ENCODE assay signal across 18 cellular contexts in the genomic region with DNA sequence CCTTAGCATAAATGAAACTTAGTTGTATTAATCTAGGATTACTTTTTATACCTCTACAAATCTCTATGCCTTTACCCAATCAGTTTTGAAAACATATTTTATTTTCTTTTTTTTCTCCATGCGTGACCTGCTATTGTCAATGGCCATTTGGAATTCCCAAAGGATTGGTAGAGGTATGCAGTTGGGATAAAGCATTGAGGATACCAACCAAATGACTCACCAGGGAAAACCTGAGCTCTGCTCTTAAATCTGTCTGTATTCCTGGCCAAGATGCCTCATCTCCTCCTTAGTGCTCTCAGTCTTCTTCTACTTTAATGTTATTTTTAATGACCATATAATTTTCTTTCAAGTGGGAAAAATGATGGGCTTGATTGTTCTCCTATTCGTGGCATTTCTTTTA.
DNase-seq lines count a peak whose midpoint lies in the region; ATAC-seq and TF ChIP-seq lines count a peak whose summit lies in the region.
"Had no signal": no experiment of that assay in that cellular context is flagged by ENCODE, and none has a peak within 500 bp of the region (broad histone marks: within the 10 kb centered on the region; RNA-seq: fewer than 3 reads in every experiment).

No MANE protein-coding gene starts in this region.

- no peak overlapping the region for H2AFZ ChIP-seq in PC-3 (ENCODE audit: low read length)

- peak overlapping the region; percentile 45 for H3K9ac ChIP-seq in PC-3 (ENCODE audit: low read length)

- intact Hi-C loops in PC-3 (cut with micrococcal nuclease), result loop anchor here (10.0 kb wide), 1 partner anchor 212 kb away; no protein-coding TSS in a partner anchor

- no peaks in the 10 kb centered on the region for H3K36me3 ChIP-seq in PC-3 (ENCODE audit: low read depth, low read length)
- H3K36me3 ChIP-seq: adrenal gland, prostate gland, SJCRH30 had no signal

- DNase-seq in HCEC 1CT, result peak; percentile 52
- peak; percentile 79 for DNase-seq in PC-3
- DNase-seq in epithelial cell of proximal tubule (ENCODE audit: low read depth), result peak; percentile 78
- DNase-seq in renal cortical epithelial cell (ENCODE audit: low read depth), result peak; percentile 90
- DNase-seq in mesenteric fat pad (ENCODE audit: low spot score), result no peak
- DNase-seq in hepatic stellate cell (ENCODE audit: low spot score), result no peak
- no peak for DNase-seq in activated CD4-positive, alpha-beta T cell treated with anti-CD3 and anti-CD28 coated beads, Interleukin-2, amount 10 ng/mL, durations not matched to agents 7 days and 5 days
- DNase-seq: activated CD4-positive, alpha-beta T cell treated with anti-CD3 and anti-CD28 coated beads, Interleukin-2, amount 50 U/mL, for 48 hours; adrenal gland; CD4-positive, CD25-positive, alpha-beta regulatory T cell; erythroblast; hippocampal formation; left ventricle myocardium superior; naive B cell; NK-92 treated with Interleukin-12 subunit alpha and Interleukin-12 subunit beta, amount 100 ng/mL, for 24 hours; stimulated activated CD4-positive, alpha-beta T cell treated with anti-CD3 and anti-CD28 coated beads, Interleukin-15, amount 100 ng/mL, for 24 hours had no signal

- peak overlapping the region; percentile 14; the same call in 1 of the 2 replicates for H3K4me2 ChIP-seq in PC-3 (ENCODE audit: low read length)

- H3K9me3 Mint-ChIP-seq in activated CD4-positive, alpha-beta T cell treated with anti-CD3 and anti-CD28 coated beads, Interleukin-2, amount 10 ng/mL, durations not matched to agents 7 days and 5 days, result no peaks in the 10 kb centered on the region
- H3K9me3 Mint-ChIP-seq: CD4-positive, CD25-positive, alpha-beta regulatory T cell had no signal

- H3K9me2 ChIP-seq in PC-3 (replicated peaks; ENCODE audit: low read length), result no peaks in the 10 kb centered on the region

- TF ChIP-seq CTCF in PC-3 (conservative IDR thresholded peaks at IDR 0.05; ENCODE audit: low read depth, low read length), result no peak
- TF ChIP-seq CTCF in epithelial cell of proximal tubule (conservative IDR thresholded peaks at IDR 0.05; ENCODE audit: low read depth, low read length), result no peak

- no peaks in the 10 kb centered on the region for H3F3A ChIP-seq in PC-3 (ENCODE audit: low read length, unreplicated experiment)

- no peaks in the 10 kb centered on the region for H3K79me2 ChIP-seq in PC-3 (ENCODE audit: low read length)

- H3K9me3 ChIP-seq in PC-3 (ENCODE audit: low read length), result no peaks in the 10 kb centered on the region
- H3K9me3 ChIP-seq: adrenal gland, prostate gland, SJCRH30 had no signal

- no peaks in the 10 kb centered on the region for H3K36me3 Mint-ChIP-seq in activated CD4-positive, alpha-beta T cell treated with anti-CD3 and anti-CD28 coated beads, Interleukin-2, amount 10 ng/mL, durations not matched to agents 7 days and 5 days (ENCODE audit: low read depth)
- H3K36me3 Mint-ChIP-seq: CD4-positive, CD25-positive, alpha-beta regulatory T cell; naive B cell had no signal

- H3K27ac Mint-ChIP-seq in activated CD4-positive, alpha-beta T cell treated with anti-CD3 and anti-CD28 coated beads, Interleukin-2, amount 10 ng/mL, durations not matched to agents 7 days and 5 days, result no peak overlapping the region
- H3K27ac Mint-ChIP-seq: CD4-positive, CD25-positive, alpha-beta regulatory T cell; naive B cell had no signal

- H3K4me1 ChIP-seq in PC-3 (ENCODE audit: insufficient read depth, low read length), result peaks cover 56% of the 10 kb centered on the region
- H3K4me1 ChIP-seq: adrenal gland, prostate gland had no signal

- no peaks in the 10 kb centered on the region for H4K20me1 ChIP-seq in PC-3 (ENCODE audit: low read length)

- no TSS peak for BruUV-seq in PC-3 (replicated peaks; lab: Mats Ljungman, UMichigan)

- no peak overlapping the region for H3K4me3 ChIP-seq in PC-3 (ENCODE audit: low read length)
- H3K4me3 ChIP-seq in epithelial cell of proximal tubule (ENCODE audit: low read depth, low read length), result no peak overlapping the region
- H3K4me3 ChIP-seq: adrenal gland, prostate gland, SJCRH30 had no signal

- no peaks in the 10 kb centered on the region for H3K27me3 ChIP-seq in PC-3 (ENCODE audit: low read length)
- H3K27me3 ChIP-seq: adrenal gland, SJCRH30 had no signal

- H3K27me3 Mint-ChIP-seq in activated CD4-positive, alpha-beta T cell treated with anti-CD3 and anti-CD28 coated beads, Interleukin-2, amount 10 ng/mL, durations not matched to agents 7 days and 5 days, result peaks cover 2% of the 10 kb centered on the region
- H3K27me3 Mint-ChIP-seq: naive B cell had no signal

- no peak overlapping the region for H3K4me3 Mint-ChIP-seq in activated CD4-positive, alpha-beta T cell treated with anti-CD3 and anti-CD28 coated beads, Interleukin-2, amount 10 ng/mL, durations not matched to agents 7 days and 5 days
- H3K4me3 Mint-ChIP-seq: CD4-positive, CD25-positive, alpha-beta regulatory T cell; naive B cell had no signal

- H3K4me1 Mint-ChIP-seq in activated CD4-positive, alpha-beta T cell treated with anti-CD3 and anti-CD28 coated beads, Interleukin-2, amount 10 ng/mL, durations not matched to agents 7 days and 5 days, result no peaks in the 10 kb centered on the region
- H3K4me1 Mint-ChIP-seq: CD4-positive, CD25-positive, alpha-beta regulatory T cell; naive B cell had no signal

- CTCF ChIA-PET in PC-3 (lab: Charles Lee), result no interaction called here
- CTCF ChIA-PET in activated CD4-positive, alpha-beta T cell treated with anti-CD3 and anti-CD28 coated beads, Interleukin-2, amount 10 ng/mL, durations not matched to agents 7 days and 5 days (lab: Charles Lee), result no interaction called here

- POLR2A ChIA-PET in PC-3 (lab: Charles Lee; ENCODE audit: unreplicated experiment), result no interaction called here
- POLR2A ChIA-PET in activated CD4-positive, alpha-beta T cell treated with anti-CD3 and anti-CD28 coated beads, Interleukin-2, amount 10 ng/mL, durations not matched to agents 7 days and 5 days (lab: Charles Lee), result no interaction called here

- ATAC-seq in PC-3, result no peak; the same call in 1 of the 2 replicates
- ATAC-seq: left ventricle myocardium superior had no signal

- peak overlapping the region; percentile 91 for H3K27ac ChIP-seq in PC-3 (ENCODE audit: low read length)
- H3K27ac ChIP-seq: adrenal gland, prostate gland, SJCRH30 had no signal

Comparison
In these comparisons a context has a peak if more than half of its experiments do, and no peak if none do; other contexts are left out.
1. DNase-seq: peak in HCEC 1CT (single experiment), PC-3 (single experiment), epithelial cell of proximal tubule (single experiment) and renal cortical epithelial cell (single experiment); none in mesenteric fat pad (single experiment), hepatic stellate cell (single experiment) and activated CD4-positive, alpha-beta T cell treated with anti-CD3 and anti-CD28 coated beads, Interleukin-2, amount 10 ng/mL, durations not matched to agents 7 days and 5 days (single experiment).